Comparison of ENCODE assay signal across 14 cellular contexts in the genomic region with DNA sequence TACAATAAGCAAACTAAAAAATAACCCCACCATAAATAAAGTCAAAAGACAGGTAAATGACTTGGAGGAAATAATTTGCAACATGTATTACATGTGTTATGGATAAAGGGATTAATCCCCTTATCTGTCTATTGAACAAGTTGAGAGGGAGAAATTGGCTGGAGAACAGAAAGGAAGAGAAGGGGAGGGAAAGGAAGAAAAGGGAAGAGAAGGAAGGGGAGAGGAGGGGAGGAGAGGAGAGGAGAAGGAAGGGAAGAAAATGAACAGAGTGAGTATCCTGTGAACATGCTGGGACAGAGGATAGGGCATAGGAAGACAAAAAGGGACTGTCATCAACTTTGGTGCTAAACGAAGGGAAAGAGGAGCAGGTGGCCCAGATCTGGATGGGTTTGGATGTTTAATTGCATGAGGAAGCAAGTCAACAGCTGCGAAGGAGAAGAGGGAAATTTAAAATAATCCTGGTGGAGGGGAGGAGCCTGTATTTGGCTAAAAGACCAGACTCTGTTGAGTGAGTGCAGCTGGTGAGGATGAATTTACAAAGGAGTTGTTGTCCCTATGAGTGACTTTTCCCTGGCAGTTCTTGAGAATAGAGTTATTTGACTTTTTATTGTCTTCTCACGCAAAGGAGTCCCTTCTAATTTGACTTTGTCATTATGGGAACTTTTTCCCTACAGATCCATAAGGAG. TPM values are rescaled to one million over a fixed set of nuclear protein-coding genes. Genes with fewer than 3 reads are reported as not detected.
DNase-seq lines count a peak whose midpoint lies in the region; ATAC-seq and TF ChIP-seq lines count a peak whose summit lies in the region.
"Had no signal": no experiment of that assay in that cellular context is flagged by ENCODE, and none has a peak within 500 bp of the region (broad histone marks: within the 10 kb centered on the region; RNA-seq: fewer than 3 reads in every experiment).

No MANE protein-coding gene starts in this region.

- peak; percentile 50 to 65 for ATAC-seq in right cardiac atrium
- no peak for ATAC-seq in body of pancreas
- ATAC-seq: stimulated activated naive B cell treated with anti-CD40 and anti-IgM and Interleukin-4, amounts not matched to agents 10 μg/mL and 1 μg/mL and 100 μg/mL, for 72 hours had no signal

- H3K27ac ChIP-seq in BLaER1 treated with 17β-estradiol and CSF1 and Interleukin-3, amounts not matched to agents 10 nM and 100 nM, result peak overlapping the region in 4 of 11 experiments; percentile 50 to 63 (median 57); a peak in 2 of 22 replicates
- H3K27ac ChIP-seq in right cardiac atrium (ENCODE audit: low read length) (no peak overlapping the region), body of pancreas (no peak overlapping the region)
- H3K27ac ChIP-seq: KMS-11, ovary had no signal

- no peaks in the 10 kb centered on the region for H3K36me3 ChIP-seq in BLaER1 treated with 17β-estradiol and CSF1 and Interleukin-3, amounts not matched to agents 10 nM and 100 nM
- no peaks in the 10 kb centered on the region for H3K36me3 ChIP-seq in body of pancreas (replicated peaks in 1 of 2; ENCODE audit: insufficient read depth in 1 of 2, low read depth in 2 of 2)
- H3K36me3 ChIP-seq: ovary had no signal

- no peak for TF ChIP-seq POLR2A in body of pancreas (IDR thresholded peaks at IDR 0.05)

- no peak for TF ChIP-seq CTCF in CD14-positive monocyte (IDR thresholded peaks at IDR 0.05)
- TF ChIP-seq CTCF in body of pancreas (IDR thresholded peaks at IDR 0.05), result no peak

- WGBS in right cardiac atrium, result 48% methylated on average over 3 of the region's 3 CpGs
- WGBS in body of pancreas, 2 donors, result 50 to 62% methylated on average over 3 of the region's 3 CpGs

- H3K27me3 Mint-ChIP-seq in CD14-positive monocyte (ENCODE audit: low read depth in 3 of 3), result peaks cover 16 to 25% (median 17%) of the 10 kb centered on the region in 3 donors

- H3K4me3 Mint-ChIP-seq in CD14-positive monocyte, result peak overlapping the region in 1 of 2 donors; percentile 61
- H3K4me3 Mint-ChIP-seq: stimulated activated naive B cell treated with anti-CD40 and anti-IgM and Interleukin-4, amounts not matched to agents 10 μg/mL and 1 μg/mL and 100 μg/mL, for 72 hours had no signal

- H3K9me3 ChIP-seq in BLaER1 treated with 17β-estradiol and CSF1 and Interleukin-3, amounts not matched to agents 10 nM and 100 nM (replicated peaks in 1 of 11), result no peaks in the 10 kb centered on the region
- no peaks in the 10 kb centered on the region for H3K9me3 ChIP-seq in right cardiac atrium (ENCODE audit: control insufficient read depth, low read length)
- H3K9me3 ChIP-seq in body of pancreas, result no peaks in the 10 kb centered on the region
- H3K9me3 ChIP-seq: ovary had no signal

- H3K4me2 ChIP-seq in BLaER1 treated with 17β-estradiol and CSF1 and Interleukin-3, amounts not matched to agents 10 nM and 100 nM, result peak overlapping the region; percentile 52 to 83 (median 70); a peak in 19 of 22 replicates
- H3K4me2 ChIP-seq: KMS-11 had no signal

- peaks cover 0 to 2% (median 0%) of the 10 kb centered on the region in 7 donors for H3K9me3 Mint-ChIP-seq in CD14-positive monocyte
- H3K9me3 Mint-ChIP-seq: stimulated activated naive B cell treated with anti-CD40 and anti-IgM and Interleukin-4, amounts not matched to agents 10 μg/mL and 1 μg/mL and 100 μg/mL, for 72 hours had no signal

- H3K4me1 Mint-ChIP-seq in CD14-positive monocyte, result peaks cover 38% of the 10 kb centered on the region

- peak overlapping the region in 3 of 7 donors; percentile 3 to 52 (median 31) for H3K27ac Mint-ChIP-seq in CD14-positive monocyte
- H3K27ac Mint-ChIP-seq: stimulated activated naive B cell treated with anti-CD40 and anti-IgM and Interleukin-4, amounts not matched to agents 10 μg/mL and 1 μg/mL and 100 μg/mL, for 72 hours had no signal

- no peaks in the 10 kb centered on the region for H3K27me3 ChIP-seq in BLaER1 treated with 17β-estradiol and CSF1 and Interleukin-3, amounts not matched to agents 10 nM and 100 nM
- H3K27me3 ChIP-seq in right cardiac atrium (ENCODE audit: control insufficient read depth, insufficient read depth) (no peaks in the 10 kb centered on the region), body of pancreas (no peaks in the 10 kb centered on the region)
- H3K27me3 ChIP-seq: ovary had no signal

- H3K4me1 ChIP-seq in BLaER1 treated with 17β-estradiol and CSF1 and Interleukin-3, amounts not matched to agents 10 nM and 100 nM, result peaks cover 25 to 38% (median 30%) of the 10 kb centered on the region in 10 experiments
- peaks cover 12% of the 10 kb centered on the region for H3K4me1 ChIP-seq in right cardiac atrium (ENCODE audit: control insufficient read depth, insufficient read depth, low read length)
- no peaks in the 10 kb centered on the region for H3K4me1 ChIP-seq in body of pancreas

- H3K9ac ChIP-seq in BLaER1 treated with 17β-estradiol and CSF1 and Interleukin-3, amounts not matched to agents 10 nM and 100 nM, result no peak overlapping the region
- H3K9ac ChIP-seq: KMS-11 had no signal

- peak; percentile 42 for DNase-seq in HCEC 1CT
- DNase-seq in RPMI7951 (ENCODE audit: low read depth), result peak; percentile 67
- no peak for DNase-seq in right cardiac atrium
- no peak for DNase-seq in CD14-positive monocyte (ENCODE audit: low spot score)
- no peak for DNase-seq in body of pancreas
- DNase-seq in C1 segment of cervical spinal cord (lab: John Stamatoyannopoulos, UW), result no peak
- no peak for DNase-seq in NCI-H345 treated with DMSO at 0.1 percent for 48 hours (lab: John Stamatoyannopoulos, UW; ENCODE audit: unreplicated experiment)
- DNase-seq: Calu3; glutamatergic neuron; H7; stimulated activated naive B cell treated with anti-CD40 and anti-IgM and Interleukin-4, amounts not matched to agents 10 μg/mL and 1 μg/mL and 100 μg/mL, for 72 hours had no signal

- H3K36me3 Mint-ChIP-seq in CD14-positive monocyte, result no peaks in the 10 kb centered on the region
- H3K36me3 Mint-ChIP-seq: stimulated activated naive B cell treated with anti-CD40 and anti-IgM and Interleukin-4, amounts not matched to agents 10 μg/mL and 1 μg/mL and 100 μg/mL, for 72 hours had no signal

- H4K20me1 ChIP-seq in BLaER1 treated with 17β-estradiol and CSF1 and Interleukin-3, amounts not matched to agents 10 nM and 100 nM, result no peaks in the 10 kb centered on the region

- no peak overlapping the region for H3K4me3 ChIP-seq in BLaER1 treated with 17β-estradiol and CSF1 and Interleukin-3, amounts not matched to agents 10 nM and 100 nM
- H3K4me3 ChIP-seq in right cardiac atrium (ENCODE audit: low read length) (no peak overlapping the region), body of pancreas (no peak overlapping the region)
- H3K4me3 ChIP-seq: ovary had no signal

- intact Hi-C loops in right cardiac atrium (cut with DNase I) (no loop called here), CD14-positive monocyte (cut with micrococcal nuclease) (no loop called here), body of pancreas (cut with DNase I) (no loop called here)

RNA-seq across cellular contexts. Expression of a gene that starts 14.2 kb away (rescaled TPM):
- 12.5 and 15.5 TPM in 2 replicates for total RNA-seq in RPMI7951 (2014; rRNA removed; shearing (Covaris generic))
- total RNA-seq in right cardiac atrium (10 to 100 TPM in 3 of 4 donors, 1 to 10 TPM in 1; 8.4 to 13.6 (median 11.9) TPM), body of pancreas (1 to 10 TPM in 1 of 2 donors, not detected in 1; 1.8 TPM)
- polyA plus RNA-seq in right cardiac atrium (13.7 TPM), CD14-positive monocyte (10 to 100 TPM in 1 of 2 donors, 1 to 10 TPM in 1; 8.3 to 12.7 TPM)

Comparison
In these comparisons a context has a peak if more than half of its experiments do, and no peak if none do; other contexts are left out.
1. DNase-seq: peak in HCEC 1CT (single experiment) and RPMI7951 (single experiment); none in right cardiac atrium (0 of 3), CD14-positive monocyte (single experiment), body of pancreas (0 of 4), C1 segment of cervical spinal cord (0 of 14) and NCI-H345 treated with DMSO at 0.1 percent for 48 hours (single experiment).